ENCODE assay signal across 8 cellular contexts in genomic region chr18:23982154-23983071, GRCh38. TPM values are rescaled to one million over a fixed set of nuclear protein-coding genes. Genes with fewer than 3 reads are reported as not detected.
DNase-seq lines count a peak whose midpoint lies in the region; ATAC-seq and TF ChIP-seq lines count a peak whose summit lies in the region.

No MANE protein-coding gene starts in this region.

- H3K27ac ChIP-seq in WERI-Rb-1 (peak overlapping the region; percentile 80), right atrium auricular region (peak overlapping the region; percentile 7 to 51)

- intact Hi-C loops in sciatic nerve (cut with DNase I): no loop called here

- DNase-seq in EL (peak; percentile 68), WERI-Rb-1 (peak; percentile 74), right atrium auricular region (ENCODE audit: low spot score) (peak; percentile 91), sciatic nerve (ENCODE audit: low spot score) (no peak), kidney glomerular epithelial cell (lab: John Stamatoyannopoulos, UW) (no peak), NCI-H128 (lab: John Stamatoyannopoulos, UW; ENCODE audit: unreplicated experiment) (no peak)
- no peak for DNase-seq in activated CD4-positive, CD25-positive, alpha-beta regulatory T cell treated with anti-CD3 and anti-CD28 coated beads, Interleukin-2, amount 50 U/mL, for 72 hours

- peak overlapping the region; percentile 24 for H3K4me3 ChIP-seq in WERI-Rb-1 (ENCODE audit: low read depth, low read length)
- no peak overlapping the region for H3K4me3 ChIP-seq in right atrium auricular region

- H3K4me1 ChIP-seq in right atrium auricular region: peaks cover 0 to 11% of the 10 kb centered on the region in 2 donors

- no peaks in the 10 kb centered on the region for H3K36me3 ChIP-seq in WERI-Rb-1
- H3K36me3 ChIP-seq in right atrium auricular region: no peaks in the 10 kb centered on the region

- TF ChIP-seq CTCF in WERI-Rb-1 (IDR thresholded peaks at IDR 0.05; ENCODE audit: low read depth, low read length) (no peak), right atrium auricular region (IDR thresholded peaks at IDR 0.05) (no peak)

- ATAC-seq in sciatic nerve (peak; percentile 82), HG03469 (IDR thresholded peaks at IDR 0.05; ENCODE audit: unreplicated experiment) (no peak)

- H3K27me3 ChIP-seq in WERI-Rb-1 (ENCODE audit: insufficient read depth, low read depth, severe bottlenecking) (no peaks in the 10 kb centered on the region), right atrium auricular region (no peaks in the 10 kb centered on the region)

- H3K9me3 ChIP-seq in WERI-Rb-1 (ENCODE audit: severe bottlenecking) (no peaks in the 10 kb centered on the region), right atrium auricular region (no peaks in the 10 kb centered on the region)

RNA-seq across cellular contexts. Expression of gene TTC39C, which starts 32.1 kb away (rescaled TPM):
- total RNA-seq in right atrium auricular region (10 to 100 TPM in 1 of 2 donors, 1 to 10 TPM in 1; 4.2 to 10.3 TPM), sciatic nerve (20.6 TPM)

Comparison
In these comparisons a context has a peak if more than half of its experiments do, and no peak if none do; other contexts are left out.
1. DNase-seq: peak in EL (single experiment), WERI-Rb-1 (single experiment) and right atrium auricular region (single experiment); none in sciatic nerve (single experiment), activated CD4-positive, CD25-positive, alpha-beta regulatory T cell treated with anti-CD3 and anti-CD28 coated beads, Interleukin-2, amount 50 U/mL, for 72 hours (single experiment), kidney glomerular epithelial cell (single experiment) and NCI-H128 (single experiment).